In genomic region chr7:118076564-118076963, GRCh38 we compare ENCODE assay signal across 22 cellular contexts.
"Had no signal": no experiment of that assay in that cellular context is flagged by ENCODE, and none has a peak within 500 bp of the region (broad histone marks: within the 10 kb centered on the region; RNA-seq: fewer than 3 reads in every experiment).

No MANE protein-coding gene starts in this region.

- H3K4me1 Mint-ChIP-seq: endodermal cell, immature natural killer cell had no signal

- ATAC-seq: esophagus mucosa; left colon; naive thymus-derived CD4-positive, alpha-beta T cell; psoas muscle; right lobe of liver; stimulated activated memory B cell treated with anti-CD40 and anti-IgM and Interleukin-4, amounts not matched to agents 10 μg/mL and 1 μg/mL and 100 μg/mL, for 72 hours had no signal

- H3K27ac Mint-ChIP-seq: endodermal cell; immature natural killer cell; naive thymus-derived CD4-positive, alpha-beta T cell; nephron progenitor cell; stimulated activated memory B cell treated with anti-CD40 and anti-IgM and Interleukin-4, amounts not matched to agents 10 μg/mL and 1 μg/mL and 100 μg/mL, for 72 hours; stimulated activated naive CD8-positive, alpha-beta T cell treated with anti-CD3 and anti-CD28 coated beads, Interleukin-15, Interleukin-2, amounts not matched to agents 100 ng/mL and 50 ng/mL, for 24 hours had no signal

- H3K9me3 Mint-ChIP-seq: endodermal cell; stimulated activated naive CD8-positive, alpha-beta T cell treated with anti-CD3 and anti-CD28 coated beads, Interleukin-15, Interleukin-2, amounts not matched to agents 100 ng/mL and 50 ng/mL, for 24 hours had no signal

- H3K36me3 ChIP-seq: right lobe of liver, spleen, tibial artery, upper lobe of left lung, vagina had no signal

- H3K27me3 Mint-ChIP-seq: stimulated activated memory B cell treated with anti-CD40 and anti-IgM and Interleukin-4, amounts not matched to agents 10 μg/mL and 1 μg/mL and 100 μg/mL, for 72 hours had no signal

- H3K4me3 ChIP-seq: coronary artery, psoas muscle, right lobe of liver, spleen, tibial artery, upper lobe of left lung, vagina had no signal

- H3K4me3 Mint-ChIP-seq: endodermal cell; immature natural killer cell; naive thymus-derived CD4-positive, alpha-beta T cell; nephron progenitor cell; stimulated activated memory B cell treated with anti-CD40 and anti-IgM and Interleukin-4, amounts not matched to agents 10 μg/mL and 1 μg/mL and 100 μg/mL, for 72 hours; stimulated activated naive CD8-positive, alpha-beta T cell treated with anti-CD3 and anti-CD28 coated beads, Interleukin-15, Interleukin-2, amounts not matched to agents 100 ng/mL and 50 ng/mL, for 24 hours had no signal

- H3K27me3 ChIP-seq: right lobe of liver, spleen, tibial artery, upper lobe of left lung, vagina had no signal

- FAIRE-seq: endothelial cell of umbilical vein, kidney had no signal

- H3K36me3 Mint-ChIP-seq: naive thymus-derived CD4-positive, alpha-beta T cell had no signal

- H3K4me1 ChIP-seq: psoas muscle, right lobe of liver, spleen, tibial artery, upper lobe of left lung had no signal

- H3K9me3 ChIP-seq: psoas muscle, right lobe of liver, spleen, tibial artery, upper lobe of left lung, vagina had no signal

- H3K27ac ChIP-seq: coronary artery, psoas muscle, right lobe of liver, spleen, tibial artery, upper lobe of left lung, vagina had no signal

- DNase-seq: effector CD4-positive, alpha-beta T cell; endodermal cell; immature natural killer cell; kidney; left colon; naive thymus-derived CD4-positive, alpha-beta T cell; nephron progenitor cell; psoas muscle; retina; right lobe of liver; spleen; stimulated activated CD4-positive, alpha-beta T cell treated with anti-CD3 and anti-CD28 coated beads, Interleukin-15, amount 100 ng/mL, for 24 hours; stimulated activated CD4-positive, alpha-beta T cell treated with anti-CD3 and anti-CD28 coated beads, Interleukin-1b, Interleukin-23, amount 100 ng/mL, for 48 hours; stimulated activated CD4-positive, alpha-beta T cell treated with anti-CD3 and anti-CD28 coated beads, Interleukin-4, amount 100 ng/mL, for 24 hours; tibial artery; upper lobe of left lung had no signal
